In genomic region chr5:92944903-92945629, GRCh38 we compare ENCODE assay signal across 1 cellular context.
A peak's percentile ranks its signal among the peaks of the same experiment; 100 is the strongest.
TF ChIP-seq lines count a peak whose summit lies in the region.

No MANE protein-coding gene starts in this region.

TF ChIP-seq in HepG2, 621 proteins besides CTCF, POLR2A, EP300 and RAD21 (continued from another document and continues in another):
- TF ChIP-seq, protein P1, sequence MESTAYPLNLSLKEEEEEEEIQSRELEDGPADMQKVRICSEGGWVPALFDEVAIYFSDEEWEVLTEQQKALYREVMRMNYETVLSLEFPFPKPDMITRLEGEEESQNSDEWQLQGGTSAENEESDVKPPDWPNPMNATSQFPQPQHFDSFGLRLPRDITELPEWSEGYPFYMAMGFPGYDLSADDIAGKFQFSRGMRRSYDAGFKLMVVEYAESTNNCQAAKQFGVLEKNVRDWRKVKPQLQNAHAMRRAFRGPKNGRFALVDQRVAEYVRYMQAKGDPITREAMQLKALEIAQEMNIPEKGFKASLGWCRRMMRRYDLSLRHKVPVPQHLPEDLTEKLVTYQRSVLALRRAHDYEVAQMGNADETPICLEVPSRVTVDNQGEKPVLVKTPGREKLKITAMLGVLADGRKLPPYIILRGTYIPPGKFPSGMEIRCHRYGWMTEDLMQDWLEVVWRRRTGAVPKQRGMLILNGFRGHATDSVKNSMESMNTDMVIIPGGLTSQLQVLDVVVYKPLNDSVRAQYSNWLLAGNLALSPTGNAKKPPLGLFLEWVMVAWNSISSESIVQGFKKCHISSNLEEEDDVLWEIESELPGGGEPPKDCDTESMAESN (CRISPR knock-in tag; conservative IDR thresholded peaks at IDR 0.05), result no peak
- TF ChIP-seq, protein P2, sequence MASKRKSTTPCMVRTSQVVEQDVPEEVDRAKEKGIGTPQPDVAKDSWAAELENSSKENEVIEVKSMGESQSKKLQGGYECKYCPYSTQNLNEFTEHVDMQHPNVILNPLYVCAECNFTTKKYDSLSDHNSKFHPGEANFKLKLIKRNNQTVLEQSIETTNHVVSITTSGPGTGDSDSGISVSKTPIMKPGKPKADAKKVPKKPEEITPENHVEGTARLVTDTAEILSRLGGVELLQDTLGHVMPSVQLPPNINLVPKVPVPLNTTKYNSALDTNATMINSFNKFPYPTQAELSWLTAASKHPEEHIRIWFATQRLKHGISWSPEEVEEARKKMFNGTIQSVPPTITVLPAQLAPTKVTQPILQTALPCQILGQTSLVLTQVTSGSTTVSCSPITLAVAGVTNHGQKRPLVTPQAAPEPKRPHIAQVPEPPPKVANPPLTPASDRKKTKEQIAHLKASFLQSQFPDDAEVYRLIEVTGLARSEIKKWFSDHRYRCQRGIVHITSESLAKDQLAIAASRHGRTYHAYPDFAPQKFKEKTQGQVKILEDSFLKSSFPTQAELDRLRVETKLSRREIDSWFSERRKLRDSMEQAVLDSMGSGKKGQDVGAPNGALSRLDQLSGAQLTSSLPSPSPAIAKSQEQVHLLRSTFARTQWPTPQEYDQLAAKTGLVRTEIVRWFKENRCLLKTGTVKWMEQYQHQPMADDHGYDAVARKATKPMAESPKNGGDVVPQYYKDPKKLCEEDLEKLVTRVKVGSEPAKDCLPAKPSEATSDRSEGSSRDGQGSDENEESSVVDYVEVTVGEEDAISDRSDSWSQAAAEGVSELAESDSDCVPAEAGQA (IDR thresholded peaks at IDR 0.05; ENCODE audit: low read depth), result no peak
- TF ChIP-seq, protein P2 (CRISPR knock-in tag; IDR thresholded peaks at IDR 0.05; ENCODE audit: borderline replicate concordance), result 0 out of 2 replicates have a peak, but pooled peaks have one; percentile 50
- TF ChIP-seq MZF1 (CRISPR knock-in tag; IDR thresholded peaks at IDR 0.05; ENCODE audit: borderline replicate concordance), result no peak
- TF ChIP-seq ARNT2 (CRISPR knock-in tag; IDR thresholded peaks at IDR 0.05; ENCODE audit: low read depth), result no peak
- no peak for TF ChIP-seq SSRP1 (CRISPR knock-in tag; IDR thresholded peaks at IDR 0.05)
- no peak for TF ChIP-seq DNMT3B (CRISPR knock-in tag; conservative IDR thresholded peaks at IDR 0.05)
- no peak for TF ChIP-seq ARNT (IDR thresholded peaks at IDR 0.05)
- TF ChIP-seq ZNF558 (CRISPR knock-in tag; IDR thresholded peaks at IDR 0.05; ENCODE audit: borderline replicate concordance), result no peak
- no peak for TF ChIP-seq HMGXB3 (CRISPR knock-in tag; IDR thresholded peaks at IDR 0.05; ENCODE audit: borderline replicate concordance)
- TF ChIP-seq IKZF4 (CRISPR knock-in tag; IDR thresholded peaks at IDR 0.05; ENCODE audit: borderline replicate concordance, low read depth, not compliant biosample characterization), result no peak
- no peak for TF ChIP-seq ZNF678 (CRISPR knock-in tag; IDR thresholded peaks at IDR 0.05)
- no peak for TF ChIP-seq PRMT3 (CRISPR knock-in tag; IDR thresholded peaks at IDR 0.05; ENCODE audit: borderline replicate concordance, low read depth)
- TF ChIP-seq, protein P3, sequence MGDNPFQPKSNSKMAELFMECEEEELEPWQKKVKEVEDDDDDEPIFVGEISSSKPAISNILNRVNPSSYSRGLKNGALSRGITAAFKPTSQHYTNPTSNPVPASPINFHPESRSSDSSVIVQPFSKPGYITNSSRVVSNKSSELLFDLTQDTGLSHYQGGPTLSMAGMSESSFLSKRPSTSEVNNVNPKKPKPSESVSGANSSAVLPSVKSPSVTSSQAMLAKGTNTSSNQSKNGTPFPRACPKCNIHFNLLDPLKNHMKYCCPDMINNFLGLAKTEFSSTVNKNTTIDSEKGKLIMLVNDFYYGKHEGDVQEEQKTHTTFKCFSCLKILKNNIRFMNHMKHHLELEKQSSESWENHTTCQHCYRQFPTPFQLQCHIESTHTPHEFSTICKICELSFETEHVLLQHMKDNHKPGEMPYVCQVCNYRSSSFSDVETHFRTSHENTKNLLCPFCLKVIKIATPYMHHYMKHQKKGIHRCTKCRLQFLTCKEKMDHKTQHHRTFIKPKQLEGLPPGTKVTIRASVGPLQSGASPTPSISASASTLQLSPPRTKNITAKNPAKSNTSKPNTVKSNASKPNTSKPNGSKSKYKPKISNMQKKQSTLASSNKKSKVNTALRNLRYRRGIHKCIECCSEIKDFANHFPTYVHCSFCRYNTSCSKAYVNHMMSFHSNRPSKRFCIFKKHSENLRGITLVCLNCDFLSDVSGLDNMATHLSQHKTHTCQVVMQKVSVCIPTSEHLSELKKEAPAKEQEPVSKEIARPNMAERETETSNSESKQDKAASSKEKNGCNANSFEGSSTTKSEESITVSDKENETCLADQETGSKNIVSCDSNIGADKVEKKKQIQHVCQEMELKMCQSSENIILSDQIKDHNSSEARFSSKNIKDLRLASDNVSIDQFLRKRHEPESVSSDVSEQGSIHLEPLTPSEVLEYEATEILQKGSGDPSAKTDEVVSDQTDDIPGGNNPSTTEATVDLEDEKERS (CRISPR knock-in tag; IDR thresholded peaks at IDR 0.05), result peak; percentile 81; the same call in 1 of the 2 replicates
- no peak for TF ChIP-seq TERF1 (CRISPR knock-in tag; IDR thresholded peaks at IDR 0.05)
- no peak for TF ChIP-seq ZNF382 (CRISPR knock-in tag; IDR thresholded peaks at IDR 0.05; ENCODE audit: borderline replicate concordance)
- TF ChIP-seq ZNF570 (CRISPR knock-in tag; IDR thresholded peaks at IDR 0.05; ENCODE audit: borderline replicate concordance), result no peak
- TF ChIP-seq PBX3 (CRISPR knock-in tag; IDR thresholded peaks at IDR 0.05; ENCODE audit: borderline replicate concordance), result no peak
- no peak for TF ChIP-seq MIER2 (CRISPR knock-in tag; IDR thresholded peaks at IDR 0.05)
- TF ChIP-seq, protein P4, sequence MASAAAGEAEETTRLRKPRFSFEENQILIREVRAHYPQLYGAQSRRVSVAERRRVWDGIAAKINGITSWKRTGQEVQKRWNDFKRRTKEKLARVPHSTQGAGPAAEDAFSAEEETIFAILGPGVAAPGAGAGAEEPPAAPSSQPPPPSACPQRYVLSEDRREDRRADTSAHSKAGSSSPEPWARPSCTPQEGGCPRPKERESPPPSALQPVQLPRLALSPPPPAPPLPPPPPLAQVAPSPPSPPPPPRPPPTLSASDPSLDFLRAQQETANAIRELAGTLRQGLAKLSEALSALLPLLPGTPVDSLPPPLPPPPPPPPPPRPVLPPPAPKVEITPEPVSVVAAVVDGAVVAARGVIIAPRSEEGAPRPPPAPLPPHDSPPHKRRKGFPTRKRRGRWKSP (CRISPR knock-in tag; IDR thresholded peaks at IDR 0.05), result peak; percentile 72; the same call in 1 of the 2 replicates
- TF ChIP-seq, protein P5, sequence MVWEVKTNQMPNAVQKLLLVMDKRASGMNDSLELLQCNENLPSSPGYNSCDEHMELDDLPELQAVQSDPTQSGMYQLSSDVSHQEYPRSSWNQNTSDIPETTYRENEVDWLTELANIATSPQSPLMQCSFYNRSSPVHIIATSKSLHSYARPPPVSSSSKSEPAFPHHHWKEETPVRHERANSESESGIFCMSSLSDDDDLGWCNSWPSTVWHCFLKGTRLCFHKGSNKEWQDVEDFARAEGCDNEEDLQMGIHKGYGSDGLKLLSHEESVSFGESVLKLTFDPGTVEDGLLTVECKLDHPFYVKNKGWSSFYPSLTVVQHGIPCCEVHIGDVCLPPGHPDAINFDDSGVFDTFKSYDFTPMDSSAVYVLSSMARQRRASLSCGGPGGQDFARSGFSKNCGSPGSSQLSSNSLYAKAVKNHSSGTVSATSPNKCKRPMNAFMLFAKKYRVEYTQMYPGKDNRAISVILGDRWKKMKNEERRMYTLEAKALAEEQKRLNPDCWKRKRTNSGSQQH (CRISPR knock-in tag; IDR thresholded peaks at IDR 0.05; ENCODE audit: low read depth), result no peak
- TF ChIP-seq, protein P6, sequence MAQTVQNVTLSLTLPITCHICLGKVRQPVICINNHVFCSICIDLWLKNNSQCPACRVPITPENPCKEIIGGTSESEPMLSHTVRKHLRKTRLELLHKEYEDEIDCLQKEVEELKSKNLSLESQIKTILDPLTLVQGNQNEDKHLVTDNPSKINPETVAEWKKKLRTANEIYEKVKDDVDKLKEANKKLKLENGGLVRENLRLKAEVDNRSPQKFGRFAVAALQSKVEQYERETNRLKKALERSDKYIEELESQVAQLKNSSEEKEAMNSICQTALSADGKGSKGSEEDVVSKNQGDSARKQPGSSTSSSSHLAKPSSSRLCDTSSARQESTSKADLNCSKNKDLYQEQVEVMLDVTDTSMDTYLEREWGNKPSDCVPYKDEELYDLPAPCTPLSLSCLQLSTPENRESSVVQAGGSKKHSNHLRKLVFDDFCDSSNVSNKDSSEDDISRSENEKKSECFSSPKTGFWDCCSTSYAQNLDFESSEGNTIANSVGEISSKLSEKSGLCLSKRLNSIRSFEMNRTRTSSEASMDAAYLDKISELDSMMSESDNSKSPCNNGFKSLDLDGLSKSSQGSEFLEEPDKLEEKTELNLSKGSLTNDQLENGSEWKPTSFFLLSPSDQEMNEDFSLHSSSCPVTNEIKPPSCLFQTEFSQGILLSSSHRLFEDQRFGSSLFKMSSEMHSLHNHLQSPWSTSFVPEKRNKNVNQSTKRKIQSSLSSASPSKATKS (CRISPR knock-in tag; IDR thresholded peaks at IDR 0.05), result no peak
- TF ChIP-seq ATF7 (IDR thresholded peaks at IDR 0.05), result no peak
- no peak for TF ChIP-seq ATF7 (CRISPR knock-in tag; IDR thresholded peaks at IDR 0.05)
- TF ChIP-seq SIN3B (IDR thresholded peaks at IDR 0.05; ENCODE audit: low read length), result no peak
- no peak; the same call in 1 of the 2 replicates for TF ChIP-seq MTA1 (CRISPR knock-in tag; IDR thresholded peaks at IDR 0.05; ENCODE audit: borderline replicate concordance)
- TF ChIP-seq ZFP36L1 (CRISPR knock-in tag; IDR thresholded peaks at IDR 0.05), result no peak
- TF ChIP-seq MLLT10 (CRISPR knock-in tag; IDR thresholded peaks at IDR 0.05), result no peak
- TF ChIP-seq HMG20A (CRISPR knock-in tag; IDR thresholded peaks at IDR 0.05; ENCODE audit: borderline replicate concordance), result peak; percentile 90
- TF ChIP-seq ZNF510 (CRISPR knock-in tag; IDR thresholded peaks at IDR 0.05; ENCODE audit: low read depth), result no peak
- TF ChIP-seq ZSCAN20 (CRISPR knock-in tag; IDR thresholded peaks at IDR 0.05; ENCODE audit: borderline replicate concordance), result no peak
- TF ChIP-seq MIER3 (CRISPR knock-in tag; IDR thresholded peaks at IDR 0.05; ENCODE audit: borderline replicate concordance), result peak; percentile 69; the same call in 1 of the 2 replicates
- TF ChIP-seq ZNF205 (CRISPR knock-in tag; IDR thresholded peaks at IDR 0.05), result no peak
- TF ChIP-seq CBX5 (CRISPR knock-in tag; IDR thresholded peaks at IDR 0.05; ENCODE audit: borderline replicate concordance), result no peak
- TF ChIP-seq REPIN1 (CRISPR knock-in tag; IDR thresholded peaks at IDR 0.05; ENCODE audit: borderline replicate concordance, low read depth), result no peak
- peak; percentile 31; the same call in 1 of the 2 replicates for TF ChIP-seq ZFP1 (CRISPR knock-in tag; IDR thresholded peaks at IDR 0.05)
